1 cellular context compared by ENCODE assay signal in genomic region chr12:643478-644292, GRCh38.
TF ChIP-seq lines count a peak whose summit lies in the region.

No MANE protein-coding gene starts in this region.

TF ChIP-seq in HCT116, 20 proteins besides CTCF, POLR2A, EP300 and RAD21 (continued from another document):
- no peak for TF ChIP-seq REST (IDR thresholded peaks at IDR 0.05; ENCODE audit: low read depth)
- no peak for TF ChIP-seq YY1 (IDR thresholded peaks at IDR 0.05; ENCODE audit: extremely low read depth, insufficient replicate concordance, low read depth, low read length)
- TF ChIP-seq TCF7L2 (IDR thresholded peaks at IDR 0.05; ENCODE audit: borderline replicate concordance, extremely low read depth, insufficient read depth, insufficient read length): no peak
- TF ChIP-seq JUND (IDR thresholded peaks at IDR 0.05): no peak
- TF ChIP-seq EGR1 (IDR thresholded peaks at IDR 0.05; ENCODE audit: low read depth): no peak
- TF ChIP-seq POLR2AphosphoS5 (IDR thresholded peaks at IDR 0.05; ENCODE audit: low read depth, low read length): no peak
- TF ChIP-seq SRF (IDR thresholded peaks at IDR 0.05; ENCODE audit: low read depth): no peak
- TF ChIP-seq ATF3 (IDR thresholded peaks at IDR 0.05): no peak
- no peak for TF ChIP-seq FOSL1 (IDR thresholded peaks at IDR 0.05; ENCODE audit: low read depth)
- TF ChIP-seq ZFX (IDR thresholded peaks at IDR 0.05): no peak
- TF ChIP-seq EZH2 (IDR thresholded peaks at IDR 0.05): no peak
- no peak for TF ChIP-seq ZBTB33 (IDR thresholded peaks at IDR 0.05; ENCODE audit: extremely low read depth, insufficient replicate concordance, low read length)
